1 cellular context compared by ENCODE assay signal in genomic region chr22:49924113-49924833, GRCh38.
TF ChIP-seq lines count a peak whose summit lies in the region.

No MANE protein-coding gene starts in this region.

TF ChIP-seq in H1, 55 proteins besides CTCF, POLR2A, EP300 and RAD21:
- TF ChIP-seq KDM4A (IDR thresholded peaks at IDR 0.05; ENCODE audit: low read depth, low read length, severe bottlenecking) (no peak), GTF2F1 (IDR thresholded peaks at IDR 0.05; ENCODE audit: borderline replicate concordance, low read depth, low read length) (no peak), CREB1 (IDR thresholded peaks at IDR 0.05) (no peak), CEBPB (IDR thresholded peaks at IDR 0.05; ENCODE audit: low read depth, low read length) (no peak), CTBP2 (IDR thresholded peaks at IDR 0.05; ENCODE audit: borderline replicate concordance, insufficient read depth, insufficient read length, low read length) (no peak), RNF2 (IDR thresholded peaks at IDR 0.05; ENCODE audit: borderline replicate concordance, low read depth, low read length, missing control alignments, poor library complexity, severe bottlenecking) (no peak), ATF2 (IDR thresholded peaks at IDR 0.05; ENCODE audit: low read length) (no peak), JUND (IDR thresholded peaks at IDR 0.05; ENCODE audit: low read length) (no peak), SIN3A (conservative IDR thresholded peaks at IDR 0.05 in 1 of 2, IDR thresholded peaks at IDR 0.05 in 1 of 2; ENCODE audit: low read depth in 1 of 2, low read length in 2 of 2) (no peak), FOSL1 (IDR thresholded peaks at IDR 0.05; ENCODE audit: insufficient read depth, low read depth, low read length) (no peak), TAF1 (IDR thresholded peaks at IDR 0.05; ENCODE audit: low read depth, low read length) (no peak), CHD1 (IDR thresholded peaks at IDR 0.05; ENCODE audit: low read depth, low read length) (no peak), RFX5 (IDR thresholded peaks at IDR 0.05; ENCODE audit: borderline replicate concordance, low read depth, low read length) (no peak)
